Comparison of ENCODE assay signal across 26 cellular contexts in the genomic region with DNA sequence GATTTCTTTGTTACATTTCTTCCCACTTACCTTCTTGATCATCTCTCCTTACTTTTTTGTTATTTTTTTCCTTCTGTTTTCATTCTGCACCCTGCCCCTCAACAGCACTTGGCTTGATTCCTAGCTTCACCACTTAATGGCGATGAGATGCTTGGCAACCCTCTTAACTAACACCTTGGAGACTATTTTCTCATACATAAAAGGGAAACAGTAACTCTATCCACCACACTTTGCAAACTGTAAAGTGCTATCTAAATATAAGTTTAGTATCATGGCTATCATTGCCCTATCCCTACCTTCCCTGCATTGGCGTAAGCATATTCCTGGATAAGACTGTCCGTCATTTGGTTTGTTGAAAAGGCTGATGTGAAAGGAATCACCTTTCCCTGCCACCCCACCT.
"Had no signal": no experiment of that assay in that cellular context is flagged by ENCODE, and none has a peak within 500 bp of the region (broad histone marks: within the 10 kb centered on the region; RNA-seq: fewer than 3 reads in every experiment).

No MANE protein-coding gene starts in this region.

- DNase-seq: stimulated activated CD4-positive, alpha-beta T cell treated with anti-CD3 and anti-CD28 coated beads, Interleukin-2, amount 100 ng/mL, for 48 hours; stimulated activated CD4-positive, alpha-beta T cell treated with anti-CD3 and anti-CD28 coated beads, Interleukin-4, amount 100 ng/mL, for 1 hour; stimulated activated CD4-positive, alpha-beta T cell treated with anti-CD3 and anti-CD28 coated beads, Interleukin-4, amount 100 ng/mL, for 24 hours; stimulated activated CD4-positive, alpha-beta T cell treated with anti-CD3 and anti-CD28 coated beads, Interleukin-4, amount 100 ng/mL, for 4 hours; stimulated activated CD8-positive, alpha-beta memory T cell treated with anti-CD3 and anti-CD28 coated beads, Interleukin-4, amount 100 ng/mL, for 48 hours; stimulated activated naive B cell treated with anti-CD40 and anti-IgM and Interleukin-4, amounts not matched to agents 10 μg/mL and 1 μg/mL and 100 μg/mL, for 72 hours; stimulated activated naive CD4-positive, alpha-beta T cell; stimulated activated naive CD4-positive, alpha-beta T cell treated with Interleukin-2 at 50 U/mL for 16 hours; stimulated activated naive CD8-positive, alpha-beta T cell treated with anti-CD3 and anti-CD28 coated beads, Interleukin-15, amount 100 ng/mL, for 72 hours; stimulated activated naive CD8-positive, alpha-beta T cell treated with anti-CD3 and anti-CD28 coated beads, Interleukin-15, Interleukin-2, amounts not matched to agents 100 U/mL and 50 U/mL, for 24 hours; stomach; substantia nigra; testis; thyroid gland; tibial artery; transverse colon; trophoblast cell; upper lobe of left lung; upper lobe of right lung; uterus had no signal

- H3K4me3 ChIP-seq: stomach, suprapubic skin, testis, thoracic aorta, thyroid gland, tibial artery, tibial nerve, transverse colon, upper lobe of left lung, upper lobe of right lung, uterus, vagina had no signal

- H3K9me3 ChIP-seq: testis, thoracic aorta, thyroid gland, tibial artery, transverse colon, upper lobe of left lung, upper lobe of right lung, uterus, vagina had no signal

- ATAC-seq: stimulated activated effector memory CD8-positive, alpha-beta T cell treated with anti-CD3 and anti-CD28 coated beads, Interleukin-12 subunit alpha, Interleukin-12 subunit beta, amount 100 ng/mL, for 72 hours; stimulated activated memory B cell treated with anti-CD40 and anti-IgM and Interleukin-4, amounts not matched to agents 10 μg/mL and 1 μg/mL and 100 μg/mL, for 72 hours; stimulated activated naive B cell treated with anti-CD40 and anti-IgM and Interleukin-4, amounts not matched to agents 10 μg/mL and 1 μg/mL and 100 μg/mL, for 72 hours; stimulated activated naive CD8-positive, alpha-beta T cell treated with anti-CD3 and anti-CD28 coated beads, Interleukin-15, amount 100 ng/mL, for 72 hours; stimulated activated naive CD8-positive, alpha-beta T cell treated with anti-CD3 and anti-CD28 coated beads, Interleukin-15, Interleukin-2, amounts not matched to agents 100 U/mL and 50 U/mL, for 24 hours; upper lobe of right lung had no signal

- H3K27ac ChIP-seq: stomach, suprapubic skin, testis, thoracic aorta, thyroid gland, tibial artery, tibial nerve, transverse colon, upper lobe of left lung, upper lobe of right lung, uterus, vagina had no signal

- H3K4me1 ChIP-seq: stomach, suprapubic skin, testis, thyroid gland, tibial artery, tibial nerve, transverse colon, upper lobe of left lung, upper lobe of right lung, uterus, vagina had no signal

- H3K36me3 ChIP-seq: stomach, suprapubic skin, thoracic aorta, thyroid gland, tibial artery, tibial nerve, transverse colon, upper lobe of left lung, upper lobe of right lung, uterus, vagina had no signal

- H3K27me3 ChIP-seq: stomach, suprapubic skin, testis, thyroid gland, tibial artery, tibial nerve, transverse colon, upper lobe of left lung, upper lobe of right lung, uterus, vagina had no signal
